Comparison of ENCODE assay signal across 1 cellular context in the genomic region with DNA sequence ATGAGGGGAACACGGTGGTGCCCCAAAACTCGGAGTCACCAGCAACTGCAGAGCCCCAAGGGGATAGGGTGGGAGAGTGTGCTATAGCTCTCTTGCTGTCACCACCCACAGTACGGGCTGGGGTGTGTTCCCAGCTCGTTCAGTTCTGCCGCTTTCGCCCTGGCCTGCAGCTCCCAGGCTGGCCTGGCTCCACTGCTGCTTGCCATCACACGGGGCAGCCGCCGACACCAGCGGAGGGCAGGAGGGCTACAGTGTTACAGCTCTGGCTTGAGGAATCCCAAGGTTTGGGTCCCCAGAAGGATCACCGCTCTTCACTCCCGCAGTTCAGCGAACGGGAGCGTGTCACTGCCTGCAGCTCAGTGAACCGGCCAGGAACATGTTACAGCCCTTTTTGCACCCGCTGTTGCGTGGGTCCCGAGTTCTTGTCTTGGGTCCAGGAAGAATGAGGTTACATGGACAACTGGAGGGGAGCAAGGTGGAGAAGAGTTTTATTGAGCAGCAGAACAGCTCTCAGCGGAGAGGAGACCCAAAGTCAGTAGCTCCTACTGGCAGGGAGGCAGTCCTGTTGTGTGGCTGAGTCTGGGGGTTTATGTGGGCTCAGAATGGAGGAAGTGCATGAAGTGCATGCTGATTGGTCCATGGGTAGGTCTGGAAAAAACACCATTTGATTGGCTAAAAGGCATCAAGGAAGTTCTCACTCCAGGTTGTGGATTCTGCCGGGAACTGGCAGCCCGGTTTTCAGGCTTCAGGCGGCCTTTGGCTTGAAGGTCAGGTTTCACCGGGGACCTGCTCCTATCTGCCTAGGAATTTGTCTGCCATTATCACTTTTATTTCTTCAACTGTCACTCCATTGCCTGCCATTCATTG.
TF ChIP-seq lines count a peak whose summit lies in the region.

No MANE protein-coding gene starts in this region.

TF ChIP-seq in GM23338, 12 proteins besides CTCF, POLR2A, EP300 and RAD21 (continued from another document):
- TF ChIP-seq, protein P1, sequence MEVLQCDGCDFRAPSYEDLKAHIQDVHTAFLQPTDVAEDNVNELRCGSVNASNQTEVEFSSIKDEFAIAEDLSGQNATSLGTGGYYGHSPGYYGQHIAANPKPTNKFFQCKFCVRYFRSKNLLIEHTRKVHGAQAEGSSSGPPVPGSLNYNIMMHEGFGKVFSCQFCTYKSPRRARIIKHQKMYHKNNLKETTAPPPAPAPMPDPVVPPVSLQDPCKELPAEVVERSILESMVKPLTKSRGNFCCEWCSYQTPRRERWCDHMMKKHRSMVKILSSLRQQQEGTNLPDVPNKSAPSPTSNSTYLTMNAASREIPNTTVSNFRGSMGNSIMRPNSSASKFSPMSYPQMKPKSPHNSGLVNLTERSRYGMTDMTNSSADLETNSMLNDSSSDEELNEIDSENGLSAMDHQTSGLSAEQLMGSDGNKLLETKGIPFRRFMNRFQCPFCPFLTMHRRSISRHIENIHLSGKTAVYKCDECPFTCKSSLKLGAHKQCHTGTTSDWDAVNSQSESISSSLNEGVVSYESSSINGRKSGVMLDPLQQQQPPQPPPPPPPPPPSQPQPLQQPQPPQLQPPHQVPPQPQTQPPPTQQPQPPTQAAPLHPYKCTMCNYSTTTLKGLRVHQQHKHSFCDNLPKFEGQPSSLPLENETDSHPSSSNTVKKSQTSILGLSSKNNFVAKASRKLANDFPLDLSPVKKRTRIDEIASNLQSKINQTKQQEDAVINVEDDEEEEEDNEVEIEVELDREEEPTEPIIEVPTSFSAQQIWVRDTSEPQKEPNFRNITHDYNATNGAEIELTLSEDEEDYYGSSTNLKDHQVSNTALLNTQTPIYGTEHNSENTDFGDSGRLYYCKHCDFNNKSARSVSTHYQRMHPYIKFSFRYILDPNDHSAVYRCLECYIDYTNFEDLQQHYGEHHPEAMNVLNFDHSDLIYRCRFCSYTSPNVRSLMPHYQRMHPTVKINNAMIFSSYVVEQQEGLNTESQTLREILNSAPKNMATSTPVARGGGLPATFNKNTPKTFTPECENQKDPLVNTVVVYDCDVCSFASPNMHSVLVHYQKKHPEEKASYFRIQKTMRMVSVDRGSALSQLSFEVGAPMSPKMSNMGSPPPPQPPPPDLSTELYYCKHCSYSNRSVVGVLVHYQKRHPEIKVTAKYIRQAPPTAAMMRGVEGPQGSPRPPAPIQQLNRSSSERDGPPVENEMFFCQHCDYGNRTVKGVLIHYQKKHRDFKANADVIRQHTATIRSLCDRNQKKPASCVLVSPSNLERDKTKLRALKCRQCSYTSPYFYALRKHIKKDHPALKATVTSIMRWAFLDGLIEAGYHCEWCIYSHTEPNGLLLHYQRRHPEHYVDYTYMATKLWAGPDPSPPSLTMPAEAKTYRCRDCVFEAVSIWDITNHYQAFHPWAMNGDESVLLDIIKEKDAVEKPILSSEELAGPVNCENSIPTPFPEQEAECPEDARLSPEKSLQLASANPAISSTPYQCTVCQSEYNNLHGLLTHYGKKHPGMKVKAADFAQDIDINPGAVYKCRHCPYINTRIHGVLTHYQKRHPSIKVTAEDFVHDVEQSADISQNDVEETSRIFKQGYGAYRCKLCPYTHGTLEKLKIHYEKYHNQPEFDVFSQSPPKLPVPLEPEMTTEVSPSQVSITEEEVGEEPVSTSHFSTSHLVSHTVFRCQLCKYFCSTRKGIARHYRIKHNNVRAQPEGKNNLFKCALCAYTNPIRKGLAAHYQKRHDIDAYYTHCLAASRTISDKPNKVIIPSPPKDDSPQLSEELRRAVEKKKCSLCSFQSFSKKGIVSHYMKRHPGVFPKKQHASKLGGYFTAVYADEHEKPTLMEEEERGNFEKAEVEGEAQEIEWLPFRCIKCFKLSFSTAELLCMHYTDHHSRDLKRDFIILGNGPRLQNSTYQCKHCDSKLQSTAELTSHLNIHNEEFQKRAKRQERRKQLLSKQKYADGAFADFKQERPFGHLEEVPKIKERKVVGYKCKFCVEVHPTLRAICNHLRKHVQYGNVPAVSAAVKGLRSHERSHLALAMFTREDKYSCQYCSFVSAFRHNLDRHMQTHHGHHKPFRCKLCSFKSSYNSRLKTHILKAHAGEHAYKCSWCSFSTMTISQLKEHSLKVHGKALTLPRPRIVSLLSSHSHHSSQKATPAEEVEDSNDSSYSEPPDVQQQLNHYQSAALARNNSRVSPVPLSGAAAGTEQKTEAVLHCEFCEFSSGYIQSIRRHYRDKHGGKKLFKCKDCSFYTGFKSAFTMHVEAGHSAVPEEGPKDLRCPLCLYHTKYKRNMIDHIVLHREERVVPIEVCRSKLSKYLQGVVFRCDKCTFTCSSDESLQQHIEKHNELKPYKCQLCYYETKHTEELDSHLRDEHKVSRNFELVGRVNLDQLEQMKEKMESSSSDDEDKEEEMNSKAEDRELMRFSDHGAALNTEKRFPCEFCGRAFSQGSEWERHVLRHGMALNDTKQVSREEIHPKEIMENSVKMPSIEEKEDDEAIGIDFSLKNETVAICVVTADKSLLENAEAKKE (CRISPR knock-in tag; IDR thresholded peaks at IDR 0.05), result no peak
- TF ChIP-seq POLR2AphosphoS5 (IDR thresholded peaks at IDR 0.05; ENCODE audit: low read depth) (no peak), EZH2phosphoT487 (IDR thresholded peaks at IDR 0.05; ENCODE audit: unreplicated experiment) (no peak), STAT1 (IDR thresholded peaks at IDR 0.05; ENCODE audit: unreplicated experiment) (no peak), NANOG (IDR thresholded peaks at IDR 0.05; ENCODE audit: borderline replicate concordance) (no peak), JUNB (IDR thresholded peaks at IDR 0.05; ENCODE audit: unreplicated experiment) (no peak)
